In the genomic region with DNA sequence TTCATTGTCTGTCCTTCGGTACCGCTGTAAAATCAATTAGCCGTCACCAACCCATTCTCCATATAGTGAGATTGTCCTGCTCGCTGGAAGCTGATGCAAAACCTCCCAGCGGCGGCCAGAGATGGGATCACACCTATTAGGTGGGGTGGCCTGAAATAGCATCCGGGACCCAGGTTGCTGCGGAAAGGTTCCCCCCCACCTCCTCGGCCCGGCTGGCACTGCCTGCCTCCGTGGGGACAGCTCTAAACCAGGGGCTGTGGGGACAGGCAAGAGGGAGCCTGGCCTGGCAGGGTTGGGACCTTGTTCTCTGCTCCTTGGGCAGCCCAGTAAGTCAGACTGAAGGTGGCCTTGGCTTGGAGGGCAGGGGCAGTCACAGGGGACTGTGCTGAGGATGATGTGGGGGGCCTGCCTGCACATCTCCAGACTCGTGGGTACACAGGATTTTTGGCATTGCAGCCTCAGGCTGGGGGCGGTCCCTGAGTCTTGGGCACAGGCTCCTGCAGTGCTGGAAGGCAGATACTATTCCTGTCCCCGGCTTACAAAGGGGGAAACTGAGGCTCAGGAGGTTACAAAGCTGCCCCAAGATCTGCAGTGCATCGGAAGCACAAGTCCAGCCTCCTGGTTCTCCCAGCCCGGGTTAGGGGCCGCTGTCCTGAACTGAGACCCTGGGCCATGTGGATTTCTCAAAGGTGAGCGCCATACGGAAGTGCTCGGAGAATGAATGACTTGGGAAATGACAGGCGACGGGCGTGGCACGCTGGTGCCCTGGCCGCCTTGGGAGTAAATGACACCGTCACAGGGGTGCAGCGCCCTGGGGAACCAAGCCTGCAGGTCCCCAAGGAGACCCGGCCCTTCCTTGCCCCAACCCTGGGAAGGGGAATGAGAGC, we compare ENCODE assay signal across 17 cellular contexts.
"Had no signal": no experiment of that assay in that cellular context is flagged by ENCODE, and none has a peak within 500 bp of the region (broad histone marks: within the 10 kb centered on the region; RNA-seq: fewer than 3 reads in every experiment).

No MANE protein-coding gene starts in this region.

- H3K27me3 Mint-ChIP-seq: activated CD4-positive, alpha-beta T cell treated with anti-CD3 and anti-CD28 coated beads, Interleukin-2, amount 10 ng/mL, durations not matched to agents 24 days and 14 days had no signal

- H3K36me3 Mint-ChIP-seq: activated naive CD4-positive, alpha-beta T cell treated with anti-CD3 and anti-CD28 coated beads, Interleukin-2, amount 50 U/mL, for 24 hours; stimulated activated memory B cell treated with anti-CD40 and anti-IgM and Interleukin-4, amounts not matched to agents 10 μg/mL and 1 μg/mL and 100 μg/mL, for 72 hours had no signal

- H3K4me3 ChIP-seq: breast epithelium, esophagus squamous epithelium, spleen, thoracic aorta, upper lobe of right lung had no signal

- H3K36me3 ChIP-seq: breast epithelium, esophagus squamous epithelium, neutrophil, spleen, thoracic aorta, upper lobe of right lung had no signal

- H3K9me3 ChIP-seq: breast epithelium, esophagus squamous epithelium, neutrophil, spleen, thoracic aorta, upper lobe of right lung had no signal

- H3K9me3 Mint-ChIP-seq: activated CD4-positive, alpha-beta T cell treated with anti-CD3 and anti-CD28 coated beads, Interleukin-2, amount 10 ng/mL, durations not matched to agents 24 days and 14 days; activated naive CD4-positive, alpha-beta T cell treated with anti-CD3 and anti-CD28 coated beads, Interleukin-2, amount 50 U/mL, for 24 hours; activated T-cell treated with anti-CD3 and anti-CD28 coated beads, Interleukin-2, amount 50 U/mL, for 4 hours; dendritic cell treated with granulocyte-macrophage colony-stimulating factor and Interleukin-4, amounts not matched to agents 40 ng/mL and 50 ng/mL, for 4 days; stimulated activated memory B cell treated with anti-CD40 and anti-IgM and Interleukin-4, amounts not matched to agents 10 μg/mL and 1 μg/mL and 100 μg/mL, for 72 hours had no signal

- ATAC-seq: activated T-cell treated with anti-CD3 and anti-CD28 coated beads, Interleukin-2, amount 50 U/mL, for 4 hours; left lobe of liver; stimulated activated memory B cell treated with anti-CD40 and anti-IgM and Interleukin-4, amounts not matched to agents 10 μg/mL and 1 μg/mL and 100 μg/mL, for 72 hours; upper lobe of right lung had no signal

- DNase-seq: activated CD4-positive, alpha-beta T cell treated with anti-CD3 and anti-CD28 coated beads, Interleukin-2, amount 10 ng/mL, durations not matched to agents 24 days and 14 days; activated CD8-positive, alpha-beta memory T cell treated with anti-CD3 and anti-CD28 coated beads, Interleukin-2, amount 50 U/mL, for 4 hours; activated T-cell treated with anti-CD3 and anti-CD28 coated beads, Interleukin-2, amount 50 U/mL, for 4 hours; effector CD8-positive, alpha-beta T cell; esophagus squamous epithelium; stimulated activated CD4-positive, alpha-beta T cell treated with anti-CD3 and anti-CD28 coated beads, Interleukin-4, amount 100 ng/mL, for 4 hours; T-helper 1 cell; T-helper 9 cell; upper lobe of right lung had no signal

- H3K4me3 Mint-ChIP-seq: activated CD4-positive, alpha-beta T cell treated with anti-CD3 and anti-CD28 coated beads, Interleukin-2, amount 10 ng/mL, durations not matched to agents 24 days and 14 days; activated naive CD4-positive, alpha-beta T cell treated with anti-CD3 and anti-CD28 coated beads, Interleukin-2, amount 50 U/mL, for 24 hours; activated T-cell treated with anti-CD3 and anti-CD28 coated beads, Interleukin-2, amount 50 U/mL, for 4 hours; dendritic cell treated with granulocyte-macrophage colony-stimulating factor and Interleukin-4, amounts not matched to agents 40 ng/mL and 50 ng/mL, for 4 days; stimulated activated memory B cell treated with anti-CD40 and anti-IgM and Interleukin-4, amounts not matched to agents 10 μg/mL and 1 μg/mL and 100 μg/mL, for 72 hours had no signal

- H3K4me1 ChIP-seq: breast epithelium, spleen, upper lobe of right lung had no signal

- H3K27ac ChIP-seq: breast epithelium, esophagus squamous epithelium, neutrophil, spleen, thoracic aorta, upper lobe of right lung had no signal

- H3K4me1 Mint-ChIP-seq: activated CD4-positive, alpha-beta T cell treated with anti-CD3 and anti-CD28 coated beads, Interleukin-2, amount 10 ng/mL, durations not matched to agents 24 days and 14 days; activated naive CD4-positive, alpha-beta T cell treated with anti-CD3 and anti-CD28 coated beads, Interleukin-2, amount 50 U/mL, for 24 hours; stimulated activated memory B cell treated with anti-CD40 and anti-IgM and Interleukin-4, amounts not matched to agents 10 μg/mL and 1 μg/mL and 100 μg/mL, for 72 hours had no signal

- H3K27ac Mint-ChIP-seq: activated CD4-positive, alpha-beta T cell treated with anti-CD3 and anti-CD28 coated beads, Interleukin-2, amount 10 ng/mL, durations not matched to agents 24 days and 14 days; activated naive CD4-positive, alpha-beta T cell treated with anti-CD3 and anti-CD28 coated beads, Interleukin-2, amount 50 U/mL, for 24 hours; dendritic cell treated with granulocyte-macrophage colony-stimulating factor and Interleukin-4, amounts not matched to agents 40 ng/mL and 50 ng/mL, for 4 days; stimulated activated memory B cell treated with anti-CD40 and anti-IgM and Interleukin-4, amounts not matched to agents 10 μg/mL and 1 μg/mL and 100 μg/mL, for 72 hours had no signal
